In genomic region chr3:43478839-43479238, GRCh38 we compare ENCODE assay signal across 8 cellular contexts.
DNase-seq lines count a peak whose midpoint lies in the region; ATAC-seq, FAIRE-seq and TF ChIP-seq lines count a peak whose summit lies in the region.
"Not testable (repeated sequence)": the region's sequence is repeated elsewhere in the genome, so short reads cannot be mapped to it uniquely, and the experiment has no call there.

No MANE protein-coding gene starts in this region.

- H3K27ac Mint-ChIP-seq in CD4-positive, alpha-beta T cell: peak overlapping the region; percentile 96
- H3K27ac Mint-ChIP-seq in T-cell (peak overlapping the region; percentile 96 to 99), immature natural killer cell (peak overlapping the region; percentile 98 to 100 (median 99)), natural killer cell (peak overlapping the region; percentile 96 to 98)
- H3K27ac Mint-ChIP-seq in activated naive CD4-positive, alpha-beta T cell treated with anti-CD3 and anti-CD28 coated beads, Interleukin-2, amount 50 U/mL, for 24 hours: peak overlapping the region; percentile 88
- H3K27ac Mint-ChIP-seq in stimulated activated effector memory CD8-positive, alpha-beta T cell treated with anti-CD3 and anti-CD28 coated beads, Interleukin-12 subunit alpha, Interleukin-12 subunit beta, amount 100 ng/mL, for 72 hours: peak overlapping the region; percentile 95

- peaks cover 0 to 25% (median 19%) of the 10 kb centered on the region in 4 donors for H3K4me1 ChIP-seq in esophagus muscularis mucosa

- not testable (repeated sequence) for H3K4me3 ChIP-seq in esophagus muscularis mucosa

- not testable (repeated sequence) for ATAC-seq in CD4-positive, alpha-beta T cell (ENCODE audit: poor library complexity); T-cell (replicated peaks in 1 of 4); natural killer cell; stimulated activated effector memory CD8-positive, alpha-beta T cell treated with anti-CD3 and anti-CD28 coated beads, Interleukin-12 subunit alpha, Interleukin-12 subunit beta, amount 100 ng/mL, for 72 hours

- 52% methylated on average over 2 of the region's 2 CpGs for WGBS in esophagus muscularis mucosa

- not testable (repeated sequence) for H3K36me3 ChIP-seq in esophagus muscularis mucosa

- H3K36me3 Mint-ChIP-seq in CD4-positive, alpha-beta T cell (ENCODE audit: low read depth): peaks cover 21% of the 10 kb centered on the region
- peaks cover 40% of the 10 kb centered on the region for H3K36me3 Mint-ChIP-seq in T-cell
- H3K36me3 Mint-ChIP-seq in activated naive CD4-positive, alpha-beta T cell treated with anti-CD3 and anti-CD28 coated beads, Interleukin-2, amount 50 U/mL, for 24 hours; natural killer cell; stimulated activated effector memory CD8-positive, alpha-beta T cell treated with anti-CD3 and anti-CD28 coated beads, Interleukin-12 subunit alpha, Interleukin-12 subunit beta, amount 100 ng/mL, for 72 hours: not testable (repeated sequence)
- H3K36me3 Mint-ChIP-seq in immature natural killer cell: peaks cover 12 to 16% (median 15%) of the 10 kb centered on the region in 3 donors

- not testable (repeated sequence) for DNase-seq in CD4-positive, alpha-beta T cell; GM18507 (ENCODE audit: extremely low spot score, insufficient read length, low read depth); T-cell; esophagus muscularis mucosa (ENCODE audit: extremely low spot score); immature natural killer cell; natural killer cell; stimulated activated effector memory CD8-positive, alpha-beta T cell treated with anti-CD3 and anti-CD28 coated beads, Interleukin-12 subunit alpha, Interleukin-12 subunit beta, amount 100 ng/mL, for 72 hours (ENCODE audit: low spot score in 2 of 2)

- not testable (repeated sequence) for TF ChIP-seq CTCF in CD4-positive, alpha-beta T cell (IDR thresholded peaks at IDR 0.05); esophagus muscularis mucosa (IDR thresholded peaks at IDR 0.05); natural killer cell (IDR thresholded peaks at IDR 0.05)

- not testable (repeated sequence) for TF ChIP-seq POLR2A in esophagus muscularis mucosa (IDR thresholded peaks at IDR 0.05; ENCODE audit: low read depth)

- H3K4me1 Mint-ChIP-seq in CD4-positive, alpha-beta T cell (ENCODE audit: low read depth): peaks cover 67% of the 10 kb centered on the region
- H3K4me1 Mint-ChIP-seq in T-cell: peaks cover 54 to 66% (median 65%) of the 10 kb centered on the region in 3 donors
- H3K4me1 Mint-ChIP-seq in activated naive CD4-positive, alpha-beta T cell treated with anti-CD3 and anti-CD28 coated beads, Interleukin-2, amount 50 U/mL, for 24 hours: peaks cover 64% of the 10 kb centered on the region
- peaks cover 83 to 93% of the 10 kb centered on the region in 2 donors for H3K4me1 Mint-ChIP-seq in immature natural killer cell
- peaks cover 65 to 68% of the 10 kb centered on the region in 2 donors for H3K4me1 Mint-ChIP-seq in natural killer cell
- peaks cover 41% of the 10 kb centered on the region for H3K4me1 Mint-ChIP-seq in stimulated activated effector memory CD8-positive, alpha-beta T cell treated with anti-CD3 and anti-CD28 coated beads, Interleukin-12 subunit alpha, Interleukin-12 subunit beta, amount 100 ng/mL, for 72 hours

- peak; percentile 18 for FAIRE-seq in GM18507 (lab: Jason Lieb, UNC)

- POLR2A ChIA-PET in CD4-positive, alpha-beta T cell (lab: Charles Lee): interaction anchor here (0.6 to 1.3 kb wide), 2 partner anchors 182 to 191 kb away, joined by 4 read pairs; no protein-coding TSS in a partner anchor
- POLR2A ChIA-PET in T-cell (lab: Charles Lee): interaction anchor here (0.6 to 0.7 kb wide), 3 partner anchors 9 to 1523 kb away, joined by 3 to 5 read pairs (median 4); no protein-coding TSS in a partner anchor

- H3K9me3 Mint-ChIP-seq in CD4-positive, alpha-beta T cell; immature natural killer cell; natural killer cell; stimulated activated effector memory CD8-positive, alpha-beta T cell treated with anti-CD3 and anti-CD28 coated beads, Interleukin-12 subunit alpha, Interleukin-12 subunit beta, amount 100 ng/mL, for 72 hours: not testable (repeated sequence)
- H3K9me3 Mint-ChIP-seq in T-cell: peaks cover 6 to 13% (median 11%) of the 10 kb centered on the region in 3 donors
- H3K9me3 Mint-ChIP-seq in activated naive CD4-positive, alpha-beta T cell treated with anti-CD3 and anti-CD28 coated beads, Interleukin-2, amount 50 U/mL, for 24 hours: peaks cover 20% of the 10 kb centered on the region

- H3K4me3 Mint-ChIP-seq in CD4-positive, alpha-beta T cell; activated naive CD4-positive, alpha-beta T cell treated with anti-CD3 and anti-CD28 coated beads, Interleukin-2, amount 50 U/mL, for 24 hours; stimulated activated effector memory CD8-positive, alpha-beta T cell treated with anti-CD3 and anti-CD28 coated beads, Interleukin-12 subunit alpha, Interleukin-12 subunit beta, amount 100 ng/mL, for 72 hours: not testable (repeated sequence)
- H3K4me3 Mint-ChIP-seq in T-cell (peak overlapping the region in 1 of 3 donors; percentile 59), immature natural killer cell (peak overlapping the region in 4 of 5 donors; percentile 64 to 80 (median 72)), natural killer cell (peak overlapping the region; percentile 60)

- intact Hi-C loops in CD4-positive, alpha-beta T cell (cut with DNase I, micrococcal nuclease); esophagus muscularis mucosa (cut with DNase I): not testable (repeated sequence)
- intact Hi-C loops in natural killer cell (cut with micrococcal nuclease): loop anchor here (5.0 kb wide), 2 partner anchors 192 to 457 kb away; partner anchors contain the start of gene SNRK

- H3K27me3 Mint-ChIP-seq in CD4-positive, alpha-beta T cell; T-cell; activated naive CD4-positive, alpha-beta T cell treated with anti-CD3 and anti-CD28 coated beads, Interleukin-2, amount 50 U/mL, for 24 hours; immature natural killer cell (ENCODE audit: low read depth in 3 of 3); natural killer cell (ENCODE audit: low read depth in 2 of 2): not testable (repeated sequence)

- H3K27me3 ChIP-seq in CD4-positive, alpha-beta T cell (ENCODE audit: control insufficient read depth, insufficient read depth, low read length); esophagus muscularis mucosa: not testable (repeated sequence)

- TF ChIP-seq EP300 in esophagus muscularis mucosa (IDR thresholded peaks at IDR 0.05): not testable (repeated sequence)

- not testable (repeated sequence) for H3K9me3 ChIP-seq in CD4-positive, alpha-beta T cell (ENCODE audit: control insufficient read depth, low read length); esophagus muscularis mucosa

- CTCF ChIA-PET in CD4-positive, alpha-beta T cell (lab: Charles Lee): interaction anchor here (1.1 kb wide), 2 partner anchors 90 to 316 kb away, joined by 3 read pairs; no protein-coding TSS in a partner anchor
- CTCF ChIA-PET in T-cell (lab: Charles Lee): interaction anchor here in 1 of 2 donors (0.8 kb wide), 1 partner anchor 317 kb away, joined by 3 read pairs; no protein-coding TSS in a partner anchor

- not testable (repeated sequence) for H3K27ac ChIP-seq in CD4-positive, alpha-beta T cell (ENCODE audit: low read depth, low read length)
- peak overlapping the region in 3 of 4 donors; percentile 0 to 47 (median 29) for H3K27ac ChIP-seq in esophagus muscularis mucosa (replicated peaks in 1 of 4)
